In the genomic region with DNA sequence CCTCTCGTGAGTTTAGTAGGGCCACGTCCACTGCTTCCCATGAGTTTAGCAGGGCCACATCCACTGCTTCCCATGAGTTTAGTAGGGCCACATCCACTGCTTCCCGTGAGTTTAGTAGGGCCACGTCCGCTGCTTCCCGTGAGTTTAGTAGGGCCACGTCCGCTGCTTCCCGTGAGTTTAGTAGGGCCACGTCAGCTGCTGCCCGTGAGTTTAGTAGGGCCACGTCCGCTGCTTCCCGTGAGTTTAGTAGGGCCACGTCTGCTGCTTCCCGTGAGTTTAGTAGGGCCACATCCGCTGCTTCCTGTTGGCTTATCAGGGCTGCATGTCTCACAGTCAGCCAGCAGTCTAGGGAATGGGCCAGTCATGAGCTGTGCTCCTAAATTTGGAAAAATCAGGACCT, we compare ENCODE assay signal across 2 cellular contexts.
TF ChIP-seq lines count a peak whose summit lies in the region.

No MANE protein-coding gene starts in this region.

TF ChIP-seq in HepG2, 621 proteins besides CTCF, POLR2A, EP300 and RAD21:
- TF ChIP-seq TFDP1 (CRISPR knock-in tag; IDR thresholded peaks at IDR 0.05; ENCODE audit: borderline replicate concordance) (no peak), ZKSCAN1 (IDR thresholded peaks at IDR 0.05; ENCODE audit: low read length) (peak; percentile 57)
TF ChIP-seq in HepG2: peak in this region for 1.

TF ChIP-seq in SK-N-SH, 30 proteins besides CTCF, POLR2A, EP300 and RAD21:
- TF ChIP-seq TEAD4 (IDR thresholded peaks at IDR 0.05; ENCODE audit: borderline replicate concordance, insufficient read depth) = no peak
